Comparison of ENCODE assay signal across 9 cellular contexts in genomic region chr5:78518365-78519197, GRCh38.
A peak's percentile ranks its signal among the peaks of the same experiment; 100 is the strongest.
DNase-seq lines count a peak whose midpoint lies in the region; ATAC-seq and TF ChIP-seq lines count a peak whose summit lies in the region.
"Had no signal": no experiment of that assay in that cellular context is flagged by ENCODE, and none has a peak within 500 bp of the region (broad histone marks: within the 10 kb centered on the region; RNA-seq: fewer than 3 reads in every experiment).

No MANE protein-coding gene starts in this region.

- no peak overlapping the region for H3K4me3 Mint-ChIP-seq in activated CD8-positive, alpha-beta T cell treated with anti-CD3 and anti-CD28 coated beads for 36 hours
- H3K4me3 Mint-ChIP-seq: stimulated activated naive CD8-positive, alpha-beta T cell treated with anti-CD3 and anti-CD28 coated beads, Interleukin-15, Interleukin-2, amounts not matched to agents 100 ng/mL and 50 ng/mL, for 24 hours had no signal

- H3K9ac ChIP-seq in skeletal muscle tissue (ENCODE audit: low read depth in 1 of 3, low read length in 3 of 3): no peak overlapping the region

- H3K27ac ChIP-seq in right atrium auricular region (peak overlapping the region; percentile 28 to 67), skeletal muscle tissue (ENCODE audit: low read depth, low read length) (peak overlapping the region; percentile 37)

- H3K27me3 ChIP-seq in right atrium auricular region: no peaks in the 10 kb centered on the region
- no peaks in the 10 kb centered on the region for H3K27me3 ChIP-seq in skeletal muscle tissue (ENCODE audit: control insufficient read depth in 3 of 3, insufficient read depth in 3 of 3, low read length in 3 of 3)

- POLR2A ChIA-PET in activated CD8-positive, alpha-beta T cell treated with anti-CD3 and anti-CD28 coated beads for 36 hours (lab: Charles Lee): no interaction called here

- H3K27ac Mint-ChIP-seq in activated CD8-positive, alpha-beta T cell treated with anti-CD3 and anti-CD28 coated beads for 36 hours: no peak overlapping the region
- H3K27ac Mint-ChIP-seq: stimulated activated naive CD8-positive, alpha-beta T cell treated with anti-CD3 and anti-CD28 coated beads, Interleukin-15, Interleukin-2, amounts not matched to agents 100 ng/mL and 50 ng/mL, for 24 hours had no signal

- H3K4me3 ChIP-seq in right atrium auricular region (no peak overlapping the region), skeletal muscle tissue (ENCODE audit: low read length in 3 of 3) (no peak overlapping the region)

- no peaks in the 10 kb centered on the region for H3K9me3 Mint-ChIP-seq in activated CD8-positive, alpha-beta T cell treated with anti-CD3 and anti-CD28 coated beads for 36 hours
- H3K9me3 Mint-ChIP-seq: stimulated activated naive CD8-positive, alpha-beta T cell treated with anti-CD3 and anti-CD28 coated beads, Interleukin-15, Interleukin-2, amounts not matched to agents 100 ng/mL and 50 ng/mL, for 24 hours had no signal

- H3K36me3 ChIP-seq in right atrium auricular region: no peaks in the 10 kb centered on the region
- no peaks in the 10 kb centered on the region for H3K36me3 ChIP-seq in skeletal muscle tissue (ENCODE audit: control insufficient read depth in 3 of 3, insufficient read depth in 3 of 3, low read length in 3 of 3)

- H3K36me3 Mint-ChIP-seq in activated CD8-positive, alpha-beta T cell treated with anti-CD3 and anti-CD28 coated beads for 36 hours (ENCODE audit: low read depth): no peaks in the 10 kb centered on the region

- H3K4me1 ChIP-seq in right atrium auricular region (peaks cover 0 to 26% of the 10 kb centered on the region in 2 donors), skeletal muscle tissue (ENCODE audit: control insufficient read depth in 3 of 3, insufficient read depth in 3 of 3, low read length in 3 of 3) (peaks cover 7 to 12% (median 8%) of the 10 kb centered on the region in 3 donors)

- H3K9me3 ChIP-seq in right atrium auricular region (no peaks in the 10 kb centered on the region), skeletal muscle tissue (ENCODE audit: control insufficient read depth in 3 of 3, low read length in 3 of 3) (no peaks in the 10 kb centered on the region)

- no peak for TF ChIP-seq CTCF in right atrium auricular region (IDR thresholded peaks at IDR 0.05)
- no peak for TF ChIP-seq CTCF in activated CD8-positive, alpha-beta T cell treated with anti-CD3 and anti-CD28 coated beads for 36 hours (IDR thresholded peaks at IDR 0.05)

- CTCF ChIA-PET in activated CD8-positive, alpha-beta T cell treated with anti-CD3 and anti-CD28 coated beads for 36 hours (lab: Charles Lee): interaction anchor here (0.6 kb wide), 1 partner anchor 8 kb away, joined by 3 read pairs; no protein-coding TSS in a partner anchor

- H3K4me1 Mint-ChIP-seq in activated CD8-positive, alpha-beta T cell treated with anti-CD3 and anti-CD28 coated beads for 36 hours (ENCODE audit: low read depth): no peaks in the 10 kb centered on the region

- no peak for ATAC-seq in activated CD8-positive, alpha-beta T cell treated with anti-CD3 and anti-CD28 coated beads for 36 hours
- ATAC-seq in GM21381 (IDR thresholded peaks at IDR 0.05; ENCODE audit: unreplicated experiment): no peak

- H3K27me3 Mint-ChIP-seq in activated CD8-positive, alpha-beta T cell treated with anti-CD3 and anti-CD28 coated beads for 36 hours: peaks cover 37% of the 10 kb centered on the region

- intact Hi-C loops in activated CD8-positive, alpha-beta T cell treated with anti-CD3 and anti-CD28 coated beads for 36 hours (cut with micrococcal nuclease): no loop called here

- DNase-seq in H4 (ENCODE audit: low spot score): peak; percentile 82
- peak; percentile 77 for DNase-seq in amniotic stem cell (lab: John Stamatoyannopoulos, UW)
- DNase-seq in right atrium auricular region (ENCODE audit: low spot score): peak; percentile 85
- DNase-seq in activated T-cell treated with anti-CD3 and anti-CD28 coated beads for 4 hours: no peak
- no peak for DNase-seq in activated CD8-positive, alpha-beta T cell treated with anti-CD3 and anti-CD28 coated beads for 36 hours
- DNase-seq in activated CD4-positive, alpha-beta T cell treated with anti-CD3 and anti-CD28 coated beads, Interleukin-2, amount 50 U/mL, for 4 hours: no peak

Comparison
In these comparisons a context has a peak if more than half of its experiments do, and no peak if none do; other contexts are left out.
1. DNase-seq: peak in H4 (single experiment), amniotic stem cell (single experiment) and right atrium auricular region (single experiment); none in activated T-cell treated with anti-CD3 and anti-CD28 coated beads for 4 hours (single experiment), activated CD8-positive, alpha-beta T cell treated with anti-CD3 and anti-CD28 coated beads for 36 hours (single experiment) and activated CD4-positive, alpha-beta T cell treated with anti-CD3 and anti-CD28 coated beads, Interleukin-2, amount 50 U/mL, for 4 hours (0 of 2).